Comparison of ENCODE assay signal across 8 cellular contexts in genomic region chr19:37172368-37173366, GRCh38. TPM values are rescaled to one million over a fixed set of nuclear protein-coding genes. Genes with fewer than 3 reads are reported as not detected.
A peak's percentile ranks its signal among the peaks of the same experiment; 100 is the strongest.
DNase-seq lines count a peak whose midpoint lies in the region; ATAC-seq and TF ChIP-seq lines count a peak whose summit lies in the region.

TSS of gene ZNF585A (minus strand) at chr19:37172695. CDS start at chr19:37169910, 2,785 bp downstream.

- peaks cover 29% of the 10 kb centered on the region for H3K36me3 ChIP-seq in suprapubic skin

- POLR2A ChIA-PET in HEK293T (lab: Yijun Ruan, JAX), result interaction anchor here (0.6 to 1.3 kb wide), 4 partner anchors 14 to 684 kb away, joined by 3 to 6 read pairs (median 4); partner anchors contain the start of genes ZNF345, ZNF383 and ZNF566

- ATAC-seq in activated naive CD4-positive, alpha-beta T cell treated with anti-CD3 and anti-CD28 coated beads, Interleukin-2, amount 50 U/mL, for 72 hours, result peak; percentile 99 to 100

- H3K27ac Mint-ChIP-seq in activated naive CD4-positive, alpha-beta T cell treated with anti-CD3 and anti-CD28 coated beads, Interleukin-2, amount 50 U/mL, for 72 hours, result no peak within 1 kb of the TSS

- peaks cover 26 to 34% of the 10 kb centered on the region in 2 donors for H3K9me3 Mint-ChIP-seq in activated naive CD4-positive, alpha-beta T cell treated with anti-CD3 and anti-CD28 coated beads, Interleukin-2, amount 50 U/mL, for 72 hours

- peak in 1 of 2 donors; percentile 16 for TF ChIP-seq CTCF in suprapubic skin (IDR thresholded peaks at IDR 0.05)

- H3K36me3 Mint-ChIP-seq in activated naive CD4-positive, alpha-beta T cell treated with anti-CD3 and anti-CD28 coated beads, Interleukin-2, amount 50 U/mL, for 72 hours, result peaks cover 30 to 52% of the 10 kb centered on the region in 2 donors

- no peaks in the 10 kb centered on the region for H3K27me3 ChIP-seq in suprapubic skin

- CTCF ChIA-PET in HEK293T (lab: Yijun Ruan, JAX), result interaction anchor here (0.6 kb wide), 1 partner anchor 735 kb away, joined by 3 read pairs; no protein-coding TSS in a partner anchor

- peaks cover 9% of the 10 kb centered on the region for H3K4me1 ChIP-seq in suprapubic skin

- H3K9me3 ChIP-seq in suprapubic skin, result peaks cover 9% of the 10 kb centered on the region

- H3K4me3 ChIP-seq in suprapubic skin, result peak within 1 kb of the TSS; percentile 66

- peak within 1 kb of the TSS; percentile 52 for H3K27ac ChIP-seq in suprapubic skin

- no peak for TF ChIP-seq POLR2A in suprapubic skin (IDR thresholded peaks at IDR 0.05)

- DNase-seq in GM04504 (ENCODE audit: low read depth), result peak; percentile 93
- peak; percentile 89 for DNase-seq in HEK293T (ENCODE audit: extremely low spot score)
- DNase-seq in MV-4-11 (lab: John Stamatoyannopoulos, UW), result peak; percentile 99
- peak; percentile 97 for DNase-seq in SK-N-DZ (ENCODE audit: low spot score)
- peak; percentile 77 to 88 for DNase-seq in activated naive CD4-positive, alpha-beta T cell treated with anti-CD3 and anti-CD28 coated beads, Interleukin-2, amount 50 U/mL, for 72 hours (ENCODE audit: low spot score in 2 of 2)
- peak; percentile 92 for DNase-seq in glomerular visceral epithelial cell (ENCODE audit: extremely low spot score)
- peak; percentile 50 to 97 (median 90) for DNase-seq in nucleus accumbens (lab: John Stamatoyannopoulos, UW)
- DNase-seq in suprapubic skin (ENCODE audit: low spot score in 2 of 2), result peak; percentile 93

- 4% methylated on average over 30 of the region's 30 CpGs for WGBS in suprapubic skin

- TF ChIP-seq EP300 in suprapubic skin (IDR thresholded peaks at IDR 0.05), result no peak

TF ChIP-seq in HEK293T, 16 proteins besides CTCF, POLR2A, EP300 and RAD21:
- no peak for TF ChIP-seq BHLHE40 (IDR thresholded peaks at IDR 0.05; ENCODE audit: borderline replicate concordance)
- TF ChIP-seq FOXM1 (IDR thresholded peaks at IDR 0.05; ENCODE audit: borderline replicate concordance), result no peak
- TF ChIP-seq HDGF (IDR thresholded peaks at IDR 0.05; ENCODE audit: borderline replicate concordance), result no peak
- no peak for TF ChIP-seq SUZ12 (IDR thresholded peaks at IDR 0.05)
- no peak for TF ChIP-seq FOXA1 (IDR thresholded peaks at IDR 0.05)
- TF ChIP-seq CTBP1 (IDR thresholded peaks at IDR 0.05; ENCODE audit: borderline replicate concordance), result no peak
- TF ChIP-seq ZNF384 (IDR thresholded peaks at IDR 0.05), result no peak
- no peak for TF ChIP-seq ARNT (IDR thresholded peaks at IDR 0.05)
- no peak for TF ChIP-seq SP1 (IDR thresholded peaks at IDR 0.05)
- peak; percentile 71 for TF ChIP-seq ELF4 (IDR thresholded peaks at IDR 0.05)
- no peak for TF ChIP-seq LEF1 (IDR thresholded peaks at IDR 0.05; ENCODE audit: borderline replicate concordance)
- no peak for TF ChIP-seq TARDBP (IDR thresholded peaks at IDR 0.05)
- peak; percentile 72 for TF ChIP-seq L3MBTL2 (conservative IDR thresholded peaks at IDR 0.05)
- peak; percentile 30; the same call in 1 of the 2 replicates for TF ChIP-seq PKNOX1 (IDR thresholded peaks at IDR 0.05)
- no peak for TF ChIP-seq NFRKB (IDR thresholded peaks at IDR 0.05)
- TF ChIP-seq FOXK2 (IDR thresholded peaks at IDR 0.05), result peak; percentile 87

RNA-seq across cellular contexts. Expression of gene ZNF585A, which starts in this region (rescaled TPM):
- polyA plus RNA-seq in SK-N-DZ (2014; cell fraction: cytosol; rRNA removed), result 8.5 and 11.7 TPM in 2 replicates
- 11.9 and 18.7 TPM in 2 replicates for polyA plus RNA-seq in SK-N-DZ (2014; cell fraction: nucleus; rRNA removed)
- 1 to 10 TPM; 8.5 to 9.2 TPM for total RNA-seq in activated naive CD4-positive, alpha-beta T cell treated with anti-CD3 and anti-CD28 coated beads, Interleukin-2, amount 50 U/mL, for 72 hours
- 1 to 10 TPM; 4.7 to 9.9 (median 6.0) TPM for total RNA-seq in suprapubic skin

Comparison
In these comparisons a context has a peak if more than half of its experiments do, and no peak if none do; other contexts are left out.
1. Peak in every context shown above with its lines: DNase-seq, ATAC-seq, H3K4me3 ChIP-seq and H3K27ac ChIP-seq.